ENCODE assay signal across 8 cellular contexts in genomic region chr5:132370241-132370820, GRCh38.
DNase-seq lines count a peak whose midpoint lies in the region; ATAC-seq lines count a peak whose summit lies in the region.

No MANE protein-coding gene starts in this region.

- DNase-seq in activated naive CD8-positive, alpha-beta T cell treated with anti-CD3 and anti-CD28 coated beads, Interleukin-2, amount 50 U/mL, for 24 hours = no peak
- DNase-seq in putamen (ENCODE audit: low spot score) (no peak), HUDEP-2 (lab: John Stamatoyannopoulos, UW; ENCODE audit: unreplicated experiment in 76 of 76) (no peak), LoVo (ENCODE audit: low spot score) (no peak)

- ATAC-seq in HG03196 (IDR thresholded peaks at IDR 0.05; ENCODE audit: unreplicated experiment) (peak; percentile 6), HG02798 (IDR thresholded peaks at IDR 0.05; ENCODE audit: poor library complexity, unreplicated experiment) (no peak)
- ATAC-seq in activated naive CD8-positive, alpha-beta T cell treated with anti-CD3 and anti-CD28 coated beads, Interleukin-2, amount 50 U/mL, for 24 hours = no peak
- ATAC-seq in stimulated activated memory B cell treated with anti-CD40 and anti-IgM and Interleukin-4, amounts not matched to agents 10 μg/mL and 1 μg/mL and 100 μg/mL, for 72 hours = no peak

- peak overlapping the region; percentile 71 for H3K4me3 ChIP-seq in iPS-18c (ENCODE audit: insufficient read depth, low read depth, low read length)

- H3K27me3 Mint-ChIP-seq in activated naive CD8-positive, alpha-beta T cell treated with anti-CD3 and anti-CD28 coated beads, Interleukin-2, amount 50 U/mL, for 24 hours = no peaks in the 10 kb centered on the region
- H3K27me3 Mint-ChIP-seq in stimulated activated memory B cell treated with anti-CD40 and anti-IgM and Interleukin-4, amounts not matched to agents 10 μg/mL and 1 μg/mL and 100 μg/mL, for 72 hours = no peaks in the 10 kb centered on the region

- H3K9me3 ChIP-seq in iPS-18c (ENCODE audit: control insufficient read depth, insufficient read depth, low read length) = no peaks in the 10 kb centered on the region

- peak overlapping the region; percentile 84 for H3K4me3 Mint-ChIP-seq in activated naive CD8-positive, alpha-beta T cell treated with anti-CD3 and anti-CD28 coated beads, Interleukin-2, amount 50 U/mL, for 24 hours
- peak overlapping the region; percentile 84 for H3K4me3 Mint-ChIP-seq in stimulated activated memory B cell treated with anti-CD40 and anti-IgM and Interleukin-4, amounts not matched to agents 10 μg/mL and 1 μg/mL and 100 μg/mL, for 72 hours

- no peaks in the 10 kb centered on the region for H3K36me3 Mint-ChIP-seq in activated naive CD8-positive, alpha-beta T cell treated with anti-CD3 and anti-CD28 coated beads, Interleukin-2, amount 50 U/mL, for 24 hours (ENCODE audit: low read depth)
- H3K36me3 Mint-ChIP-seq in stimulated activated memory B cell treated with anti-CD40 and anti-IgM and Interleukin-4, amounts not matched to agents 10 μg/mL and 1 μg/mL and 100 μg/mL, for 72 hours = no peaks in the 10 kb centered on the region

- H3K27ac Mint-ChIP-seq in activated naive CD8-positive, alpha-beta T cell treated with anti-CD3 and anti-CD28 coated beads, Interleukin-2, amount 50 U/mL, for 24 hours = peak overlapping the region; percentile 72
- H3K27ac Mint-ChIP-seq in stimulated activated memory B cell treated with anti-CD40 and anti-IgM and Interleukin-4, amounts not matched to agents 10 μg/mL and 1 μg/mL and 100 μg/mL, for 72 hours = peak overlapping the region; percentile 90

- no peaks in the 10 kb centered on the region for H3K9me3 Mint-ChIP-seq in activated naive CD8-positive, alpha-beta T cell treated with anti-CD3 and anti-CD28 coated beads, Interleukin-2, amount 50 U/mL, for 24 hours
- H3K9me3 Mint-ChIP-seq in stimulated activated memory B cell treated with anti-CD40 and anti-IgM and Interleukin-4, amounts not matched to agents 10 μg/mL and 1 μg/mL and 100 μg/mL, for 72 hours = no peaks in the 10 kb centered on the region

- peaks cover 28% of the 10 kb centered on the region for H3K4me1 Mint-ChIP-seq in activated naive CD8-positive, alpha-beta T cell treated with anti-CD3 and anti-CD28 coated beads, Interleukin-2, amount 50 U/mL, for 24 hours
- H3K4me1 Mint-ChIP-seq in stimulated activated memory B cell treated with anti-CD40 and anti-IgM and Interleukin-4, amounts not matched to agents 10 μg/mL and 1 μg/mL and 100 μg/mL, for 72 hours = peaks cover 24% of the 10 kb centered on the region
